17 cellular contexts compared by ENCODE assay signal in genomic region chr4:89572224-89572858, GRCh38.
DNase-seq lines count a peak whose midpoint lies in the region; ATAC-seq and TF ChIP-seq lines count a peak whose summit lies in the region.
"Had no signal": no experiment of that assay in that cellular context is flagged by ENCODE, and none has a peak within 500 bp of the region (broad histone marks: within the 10 kb centered on the region; RNA-seq: fewer than 3 reads in every experiment).

No MANE protein-coding gene starts in this region.

- H3K27ac ChIP-seq in upper lobe of right lung, result no peak overlapping the region
- H3K27ac ChIP-seq in MM.1S (ENCODE audit: low read length), result no peak overlapping the region
- H3K27ac ChIP-seq: 22Rv1, brain microvascular endothelial cell had no signal

- H4K20me1 ChIP-seq in MM.1S (ENCODE audit: insufficient read depth, low read length), result no peaks in the 10 kb centered on the region

- H3K36me3 ChIP-seq in upper lobe of right lung (no peaks in the 10 kb centered on the region), MM.1S (replicated peaks; ENCODE audit: insufficient read depth, low read length) (no peaks in the 10 kb centered on the region)
- H3K36me3 ChIP-seq: brain microvascular endothelial cell had no signal

- no peak overlapping the region for H3K4me3 ChIP-seq in upper lobe of right lung
- H3K4me3 ChIP-seq in MM.1S (ENCODE audit: low read length), result no peak overlapping the region

- DNase-seq in DMS 273 (lab: John Stamatoyannopoulos, UW; ENCODE audit: unreplicated experiment), result peak; percentile 31
- DNase-seq in DMS 273 treated with DMSO at 0.1 percent for 48 hours (lab: John Stamatoyannopoulos, UW), result no peak
- DNase-seq in NCI-H524 treated with DMSO at 0.1 percent for 48 hours (lab: John Stamatoyannopoulos, UW), result peak; percentile 80
- DNase-seq in fibroblast of gingiva (ENCODE audit: low read depth), result peak; percentile 6
- DNase-seq in upper lobe of right lung, result no peak
- no peak for DNase-seq in hippocampal formation (lab: John Stamatoyannopoulos, UW)
- DNase-seq in MM.1S, result no peak
- DNase-seq: activated B cell treated with CpG ODN at 0.5 μM for 24 hours; activated T-cell treated with anti-CD3 and anti-CD28 coated beads, Interleukin-2, amount 50 U/mL, for 24 hours; brain microvascular endothelial cell; DND-41; kidney; occipital lobe; stimulated activated CD4-positive, alpha-beta T cell treated with anti-CD3 and anti-CD28 coated beads, Interleukin-2, amount 100 ng/mL, for 24 hours; stimulated activated naive CD8-positive, alpha-beta T cell treated with anti-CD3 and anti-CD28 coated beads, Interleukin-15, Interleukin-2, amounts not matched to agents 100 U/mL and 50 U/mL, for 24 hours had no signal

- TF ChIP-seq CTCF in upper lobe of right lung (IDR thresholded peaks at IDR 0.05) (no peak), MM.1S (IDR thresholded peaks at IDR 0.05; ENCODE audit: low read length) (no peak)

- intact Hi-C loops in upper lobe of right lung (cut with DNase I), result no loop called here

- H3K4me1 ChIP-seq in upper lobe of right lung (no peaks in the 10 kb centered on the region), MM.1S (ENCODE audit: low read length) (no peaks in the 10 kb centered on the region)

- no peaks in the 10 kb centered on the region for H3K79me2 ChIP-seq in MM.1S (ENCODE audit: low read length)

- ATAC-seq in upper lobe of right lung (peak; percentile 89), GM19395 (IDR thresholded peaks at IDR 0.05; ENCODE audit: unreplicated experiment) (no peak)
- ATAC-seq: stimulated activated naive CD8-positive, alpha-beta T cell treated with anti-CD3 and anti-CD28 coated beads, Interleukin-15, Interleukin-2, amounts not matched to agents 100 U/mL and 50 U/mL, for 24 hours had no signal

- H3K9me3 ChIP-seq in upper lobe of right lung, result no peaks in the 10 kb centered on the region
- H3K9me3 ChIP-seq in MM.1S (replicated peaks; ENCODE audit: insufficient read depth, low read length), result no peaks in the 10 kb centered on the region

- H3K27me3 ChIP-seq in upper lobe of right lung (no peaks in the 10 kb centered on the region), MM.1S (replicated peaks; ENCODE audit: insufficient read depth, low read length) (no peaks in the 10 kb centered on the region)
- H3K27me3 ChIP-seq: brain microvascular endothelial cell had no signal

- H2AFZ ChIP-seq in MM.1S (ENCODE audit: low read length), result no peak overlapping the region

- no peaks in the 10 kb centered on the region for H3K9me2 ChIP-seq in MM.1S (replicated peaks; ENCODE audit: insufficient read depth, low read length)

- no peaks in the 10 kb centered on the region for H3F3A ChIP-seq in MM.1S (ENCODE audit: insufficient read depth, low read length)

- no peak overlapping the region for H3K4me2 ChIP-seq in MM.1S (ENCODE audit: low read depth, low read length)

- H3K9ac ChIP-seq in MM.1S (ENCODE audit: low read length), result no peak overlapping the region

Comparison
In these comparisons a context has a peak if more than half of its experiments do, and no peak if none do; other contexts are left out.
1. DNase-seq: peak in DMS 273 (single experiment), NCI-H524 treated with DMSO at 0.1 percent for 48 hours (single experiment) and fibroblast of gingiva (single experiment); none in DMS 273 treated with DMSO at 0.1 percent for 48 hours (single experiment), upper lobe of right lung (single experiment), hippocampal formation (0 of 2) and MM.1S (single experiment).